In genomic region chr17:40648326-40648968, GRCh38 we compare ENCODE assay signal across 8 cellular contexts. TPM values are rescaled to one million over a fixed set of nuclear protein-coding genes. Genes with fewer than 3 reads are reported as not detected.
DNase-seq lines count a peak whose midpoint lies in the region; ATAC-seq and FAIRE-seq lines count a peak whose summit lies in the region.

No MANE protein-coding gene starts in this region.

- no peak for FAIRE-seq in small intestine (lab: Jason Lieb, UNC)

- peak overlapping the region; percentile 93 for H3K27ac ChIP-seq in angular gyrus (ENCODE audit: low read depth, low read length)
- H3K27ac ChIP-seq in iPS DF 6.9 (ENCODE audit: low read length) = no peak overlapping the region
- H3K27ac ChIP-seq in small intestine (ENCODE audit: low read depth in 1 of 2, low read length in 1 of 2) = peak overlapping the region; percentile 96 to 97

- no peaks in the 10 kb centered on the region for H3K9me3 ChIP-seq in iPS DF 6.9 (ENCODE audit: control insufficient read depth, insufficient read depth, low read length)
- no peaks in the 10 kb centered on the region for H3K9me3 ChIP-seq in small intestine (ENCODE audit: control insufficient read depth, low read depth)

- no peaks in the 10 kb centered on the region for H3K4me1 ChIP-seq in iPS DF 6.9 (ENCODE audit: control insufficient read depth, insufficient read depth, low read length)
- peaks cover 1 to 9% of the 10 kb centered on the region in 2 donors for H3K4me1 ChIP-seq in small intestine (ENCODE audit: control insufficient read depth in 2 of 2, insufficient read depth in 1 of 2, low read depth in 1 of 2, low read length in 1 of 2)

- no peaks in the 10 kb centered on the region; the same call in 1 of the 2 replicates for H3K36me3 ChIP-seq in iPS DF 6.9 (ENCODE audit: control insufficient read depth, insufficient read depth, low read length)
- no peaks in the 10 kb centered on the region for H3K36me3 ChIP-seq in small intestine (ENCODE audit: control insufficient read depth in 2 of 2, insufficient read depth in 2 of 2, low read length in 2 of 2)

- ATAC-seq in GM21723 (IDR thresholded peaks at IDR 0.05; ENCODE audit: unreplicated experiment) (peak; percentile 28), GM18870 (IDR thresholded peaks at IDR 0.05; ENCODE audit: unreplicated experiment) (no peak)

- peak overlapping the region; percentile 98 for H3K4me3 ChIP-seq in iPS DF 6.9 (ENCODE audit: low read length)
- H3K4me3 ChIP-seq in small intestine (ENCODE audit: low read depth in 1 of 2, low read length in 2 of 2) = peak overlapping the region; percentile 85 to 91

- peak; percentile 29 for DNase-seq in ELR (ENCODE audit: low read depth)
- peak; percentile 42 for DNase-seq in NCI-H146 treated with DMSO at 0.1 percent for 48 hours (lab: John Stamatoyannopoulos, UW; ENCODE audit: unreplicated experiment)
- no peak for DNase-seq in iPS DF 6.9 (ENCODE audit: low read depth, low spot score)
- peak; percentile 67 for DNase-seq in small intestine
- DNase-seq in activated CD4-positive, alpha-beta T cell treated with anti-CD3 and anti-CD28 coated beads for 1 hour = no peak

- no CpG with 5 or more reads among the region's 33 CpGs for WGBS in iPS DF 6.9 (ENCODE audit: insufficient coverage, insufficient read length)
- 2 to 3% (median 3%) methylated on average over 33 of the region's 33 CpGs for WGBS in small intestine, 3 donors

- H3K27me3 ChIP-seq in iPS DF 6.9 (ENCODE audit: control insufficient read depth, insufficient read depth, low read length) (no peaks in the 10 kb centered on the region), small intestine (ENCODE audit: control insufficient read depth in 2 of 2, insufficient read depth in 2 of 2, low read length in 2 of 2) (no peaks in the 10 kb centered on the region)

RNA-seq across cellular contexts. Expression of gene SMARCE1, which starts 0.8 kb away (rescaled TPM):
- polyA plus RNA-seq in small intestine = 10 to 100 TPM; 75.4 to 94.8 (median 76.1) TPM

RNA-seq across cellular contexts. Expression of gene KRT222, which starts 16.5 kb away (rescaled TPM):
- polyA plus RNA-seq in small intestine = 1 to 10 TPM; 1.2 to 5.1 (median 3.6) TPM

RNA-seq across cellular contexts. Expression of gene KRT24, which starts 55.1 kb away (rescaled TPM):
- polyA plus RNA-seq in small intestine = under 1 TPM in 1 of 3 donors, not detected in 2; 0.48 TPM

Comparison
In these comparisons a context has a peak if more than half of its experiments do, and no peak if none do; other contexts are left out.
1. DNase-seq: peak in ELR (single experiment), NCI-H146 treated with DMSO at 0.1 percent for 48 hours (single experiment) and small intestine (single experiment); none in iPS DF 6.9 (single experiment) and activated CD4-positive, alpha-beta T cell treated with anti-CD3 and anti-CD28 coated beads for 1 hour (single experiment).